In the genomic region with DNA sequence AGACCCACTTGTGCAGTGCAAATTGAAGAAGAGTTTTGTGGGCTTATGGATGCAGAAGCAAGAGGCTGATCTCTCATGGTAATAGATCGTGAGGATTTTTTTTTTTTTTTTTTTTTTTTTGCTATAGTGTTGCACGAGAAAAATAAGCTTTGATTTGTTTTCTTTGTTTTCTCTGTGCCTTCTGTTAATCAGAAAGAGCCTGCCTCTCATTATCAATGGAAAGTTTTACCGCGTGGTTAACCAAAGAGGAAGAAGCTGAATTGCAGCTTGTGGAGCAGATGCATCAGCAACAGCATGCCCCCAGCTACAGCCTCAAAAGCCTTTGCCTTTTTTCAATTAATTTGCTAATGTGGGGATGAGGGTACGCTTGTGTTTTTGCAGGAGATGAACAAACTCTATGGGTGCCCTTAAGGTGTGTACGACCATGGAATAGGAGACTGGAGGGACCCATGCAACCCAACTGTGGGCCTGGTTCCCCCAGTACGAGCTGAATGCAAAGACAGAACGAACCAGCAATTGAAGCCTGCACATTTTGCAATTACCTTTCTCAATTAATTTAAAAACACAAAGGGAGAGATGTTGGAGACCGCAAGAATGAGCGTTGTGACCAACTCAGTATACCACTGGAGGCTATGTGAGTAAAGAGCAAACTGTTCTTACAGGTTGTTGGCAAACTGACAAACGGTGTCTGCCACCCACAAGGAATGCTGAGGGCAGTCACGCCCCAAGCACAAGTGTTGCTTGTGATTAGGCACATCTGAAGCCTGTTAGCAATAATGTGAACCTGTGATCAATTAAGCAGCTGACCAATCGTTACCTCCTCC, we compare ENCODE assay signal across 10 cellular contexts. TPM values are rescaled to one million over a fixed set of nuclear protein-coding genes. Genes with fewer than 3 reads are reported as not detected.
DNase-seq lines count a peak whose midpoint lies in the region; ATAC-seq and TF ChIP-seq lines count a peak whose summit lies in the region.
"Had no signal": no experiment of that assay in that cellular context is flagged by ENCODE, and none has a peak within 500 bp of the region (broad histone marks: within the 10 kb centered on the region; RNA-seq: fewer than 3 reads in every experiment).

No MANE protein-coding gene starts in this region.

- no peak overlapping the region for H3K4me2 ChIP-seq in neural progenitor cell
- H3K4me2 ChIP-seq: A549 had no signal

- TF ChIP-seq CTCF in neural progenitor cell (IDR thresholded peaks at IDR 0.05) (no peak), coronary artery (IDR thresholded peaks at IDR 0.05) (no peak), gastroesophageal sphincter (IDR thresholded peaks at IDR 0.05) (no peak)

- H3K27me3 ChIP-seq in neural progenitor cell (no peaks in the 10 kb centered on the region), gastroesophageal sphincter (no peaks in the 10 kb centered on the region)

- H4K20me1 ChIP-seq in neural progenitor cell (ENCODE audit: low read depth): no peaks in the 10 kb centered on the region

- no peak overlapping the region for H3K27ac ChIP-seq in neural progenitor cell
- H3K27ac ChIP-seq in coronary artery: no peak overlapping the region
- no peak overlapping the region for H3K27ac ChIP-seq in gastroesophageal sphincter
- H3K27ac ChIP-seq: A549 had no signal

- no peaks in the 10 kb centered on the region for H3K79me2 ChIP-seq in neural progenitor cell (ENCODE audit: low read depth)

- TF ChIP-seq POLR2A in gastroesophageal sphincter (IDR thresholded peaks at IDR 0.05): no peak

- H2AFZ ChIP-seq in neural progenitor cell (replicated peaks): peak overlapping the region; percentile 34

- DNase-seq in NCI-H146 (lab: John Stamatoyannopoulos, UW): peak; percentile 25
- DNase-seq in NCI-H146 treated with DMSO at 0.1 percent for 48 hours (lab: John Stamatoyannopoulos, UW; ENCODE audit: unreplicated experiment): no peak
- peak; percentile 16 for DNase-seq in UCSD-AML1 (lab: John Stamatoyannopoulos, UW; ENCODE audit: unreplicated experiment)
- peak; percentile 10 for DNase-seq in neural progenitor cell (ENCODE audit: low spot score)
- no peak for DNase-seq in NCI-H2107 (lab: John Stamatoyannopoulos, UW)
- DNase-seq in coronary artery (ENCODE audit: low spot score): no peak
- DNase-seq: NCI-H510A had no signal

- H3K27me3 Mint-ChIP-seq in neural progenitor cell (ENCODE audit: insufficient read depth, low read depth): no peaks in the 10 kb centered on the region

- peaks cover 8% of the 10 kb centered on the region for H3K4me1 ChIP-seq in neural progenitor cell
- H3K4me1 ChIP-seq in gastroesophageal sphincter: no peaks in the 10 kb centered on the region
- H3K4me1 ChIP-seq: A549 had no signal

- no peak for TF ChIP-seq EP300 in gastroesophageal sphincter (IDR thresholded peaks at IDR 0.05)

- H3K9ac ChIP-seq in neural progenitor cell: no peak overlapping the region

- H3K36me3 ChIP-seq in neural progenitor cell (no peaks in the 10 kb centered on the region), gastroesophageal sphincter (no peaks in the 10 kb centered on the region)

- ATAC-seq in HG03066 (IDR thresholded peaks at IDR 0.05; ENCODE audit: low read depth, unreplicated experiment) (peak; percentile 61), gastroesophageal sphincter (no peak)
- ATAC-seq: A549 had no signal

- H3K27ac Mint-ChIP-seq in neural progenitor cell: no peak overlapping the region

- H3K9me3 ChIP-seq in neural progenitor cell (ENCODE audit: low read depth): no peaks in the 10 kb centered on the region
- peaks cover 0 to 8% (median 0%) of the 10 kb centered on the region in 3 donors for H3K9me3 ChIP-seq in gastroesophageal sphincter

- no peak overlapping the region for H3K4me3 Mint-ChIP-seq in neural progenitor cell

- H3K4me1 Mint-ChIP-seq in neural progenitor cell: no peaks in the 10 kb centered on the region

- H3F3A ChIP-seq in neural progenitor cell (ENCODE audit: low read depth): no peaks in the 10 kb centered on the region

- H3K36me3 Mint-ChIP-seq in neural progenitor cell: peaks cover 7% of the 10 kb centered on the region

- 67 to 70% methylated on average over 8 to 13 of the region's 13 CpGs for WGBS in gastroesophageal sphincter (ENCODE audit: low coverage in 1 of 2), 2 donors

- no peak overlapping the region for H3K4me3 ChIP-seq in neural progenitor cell
- H3K4me3 ChIP-seq in coronary artery: no peak overlapping the region
- no peak overlapping the region for H3K4me3 ChIP-seq in gastroesophageal sphincter
- H3K4me3 ChIP-seq: A549 had no signal

- H3K9me3 Mint-ChIP-seq in neural progenitor cell: peaks cover 23% of the 10 kb centered on the region

RNA-seq across cellular contexts. Expression of a gene that starts 58.6 kb away (rescaled TPM):
- total RNA-seq in neural progenitor cell (ENCODE audit: low replicate concordance) (17.2 and 22.5 TPM in 2 replicates), gastroesophageal sphincter (10 to 100 TPM; 32.5 to 49.1 (median 47.9) TPM)

Comparison
In these comparisons a context has a peak if more than half of its experiments do, and no peak if none do; other contexts are left out.
1. DNase-seq: peak in NCI-H146 (single experiment), UCSD-AML1 (single experiment) and neural progenitor cell (single experiment); none in NCI-H146 treated with DMSO at 0.1 percent for 48 hours (single experiment), NCI-H2107 (single experiment) and coronary artery (single experiment).